In genomic region chr1:16023050-16023653, GRCh38 we compare ENCODE assay signal across 1 cellular context.
TF ChIP-seq lines count a peak whose summit lies in the region.

No MANE protein-coding gene starts in this region.

TF ChIP-seq in A549, 52 proteins besides CTCF, POLR2A, EP300 and RAD21 (continued from another document):
- no peak for TF ChIP-seq MAX (IDR thresholded peaks at IDR 0.05)
- no peak for TF ChIP-seq REST (IDR thresholded peaks at IDR 0.05)
- TF ChIP-seq BCL3 (IDR thresholded peaks at IDR 0.05): no peak
- TF ChIP-seq RCOR1 (IDR thresholded peaks at IDR 0.05; ENCODE audit: low read depth, low read length): no peak
- no peak for TF ChIP-seq NFE2L2 (conservative IDR thresholded peaks at IDR 0.05; ENCODE audit: low read length)
- no peak for TF ChIP-seq ATOH8 (CRISPR knock-in tag; IDR thresholded peaks at IDR 0.05; ENCODE audit: low read depth)
